ENCODE assay signal across 19 cellular contexts in genomic region chr4:161829631-161830030, GRCh38.
DNase-seq lines count a peak whose midpoint lies in the region; FAIRE-seq lines count a peak whose summit lies in the region.
"Had no signal": no experiment of that assay in that cellular context is flagged by ENCODE, and none has a peak within 500 bp of the region (broad histone marks: within the 10 kb centered on the region; RNA-seq: fewer than 3 reads in every experiment).

No MANE protein-coding gene starts in this region.

- peak; percentile 26 for DNase-seq in DMS153 treated with DMSO at 0.1 percent for 48 hours (lab: John Stamatoyannopoulos, UW; ENCODE audit: unreplicated experiment)
- peak in 2 of 3 experiments; percentile 9 to 78 for DNase-seq in NCI-H1417 (lab: John Stamatoyannopoulos, UW)
- DNase-seq in NCI-H2171 treated with DMSO at 0.1 percent for 48 hours (lab: John Stamatoyannopoulos, UW): peak; percentile 76
- DNase-seq in SHP77 treated with DMSO at 0.1 percent for 48 hours (lab: John Stamatoyannopoulos, UW): peak; percentile 53
- DNase-seq in RPMI8226: no peak
- no peak for DNase-seq in NCI-H345 (lab: John Stamatoyannopoulos, UW)
- no peak for DNase-seq in UCSD-AML1 (lab: John Stamatoyannopoulos, UW; ENCODE audit: unreplicated experiment)
- DNase-seq in frontal cortex (ENCODE audit: low spot score in 2 of 2): no peak
- DNase-seq: Caco-2, GF-D8, KG1, NCI-H187 treated with DMSO at 0.1 percent for 48 hours, NCI-H446, SIG-M5, T-helper 2 cell had no signal

- FAIRE-seq in frontal cortex (lab: Jason Lieb, UNC): no peak
- FAIRE-seq: GM12891, GM18507, HepG2, RCC 7860 had no signal

Comparison
In these comparisons a context has a peak if more than half of its experiments do, and no peak if none do; other contexts are left out.
1. DNase-seq: peak in DMS153 treated with DMSO at 0.1 percent for 48 hours (single experiment), NCI-H1417 (2 of 3), NCI-H2171 treated with DMSO at 0.1 percent for 48 hours (single experiment) and SHP77 treated with DMSO at 0.1 percent for 48 hours (single experiment); none in RPMI8226 (single experiment), NCI-H345 (single experiment), UCSD-AML1 (single experiment) and frontal cortex (0 of 2).